8 cellular contexts compared by ENCODE assay signal in the genomic region with DNA sequence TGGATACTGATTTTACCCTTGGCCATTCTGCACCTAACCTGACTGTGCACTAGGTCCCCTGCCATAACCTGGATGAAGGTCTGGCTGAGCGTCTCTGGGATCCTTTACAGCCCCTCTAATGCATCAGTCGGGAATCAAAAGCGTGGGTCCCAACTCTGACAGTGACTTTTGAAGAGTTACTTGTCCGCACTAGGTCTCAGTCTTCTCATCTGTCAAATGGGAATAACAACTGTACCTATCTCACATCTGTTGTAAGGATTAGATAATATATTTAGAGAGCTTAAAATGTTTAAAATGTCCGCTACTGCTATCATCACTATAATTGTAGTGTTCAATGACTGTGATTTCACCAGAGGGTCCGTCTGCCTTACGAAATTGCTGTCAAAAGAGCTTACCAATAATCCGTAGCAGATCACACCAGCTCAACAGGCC. TPM values are rescaled to one million over a fixed set of nuclear protein-coding genes. Genes with fewer than 3 reads are reported as not detected.
DNase-seq lines count a peak whose midpoint lies in the region; ATAC-seq and TF ChIP-seq lines count a peak whose summit lies in the region.

No MANE protein-coding gene starts in this region.

- no peak for ATAC-seq in stimulated activated naive CD8-positive, alpha-beta T cell treated with anti-CD3 and anti-CD28 coated beads, Interleukin-15, Interleukin-2, amounts not matched to agents 100 U/mL and 50 U/mL, for 24 hours

- peak overlapping the region; percentile 82 for H3K27ac Mint-ChIP-seq in stimulated activated naive CD8-positive, alpha-beta T cell treated with anti-CD3 and anti-CD28 coated beads, Interleukin-15, Interleukin-2, amounts not matched to agents 100 ng/mL and 50 ng/mL, for 24 hours
- peak overlapping the region; percentile 69 to 93 (median 88) for H3K27ac Mint-ChIP-seq in brain
- H3K27ac Mint-ChIP-seq in mesothelial cell of epicardium = peak overlapping the region; percentile 69

- no peaks in the 10 kb centered on the region for H3K27me3 Mint-ChIP-seq in stimulated activated naive CD8-positive, alpha-beta T cell treated with anti-CD3 and anti-CD28 coated beads, Interleukin-15, Interleukin-2, amounts not matched to agents 100 ng/mL and 50 ng/mL, for 24 hours
- H3K27me3 Mint-ChIP-seq in brain (peaks cover 7% of the 10 kb centered on the region), mesothelial cell of epicardium (ENCODE audit: low read depth) (peaks cover 3% of the 10 kb centered on the region)

- H3K9me3 Mint-ChIP-seq in stimulated activated naive CD8-positive, alpha-beta T cell treated with anti-CD3 and anti-CD28 coated beads, Interleukin-15, Interleukin-2, amounts not matched to agents 100 ng/mL and 50 ng/mL, for 24 hours = no peaks in the 10 kb centered on the region
- H3K9me3 Mint-ChIP-seq in brain = peaks cover 0 to 15% (median 3%) of the 10 kb centered on the region in 5 experiments
- H3K9me3 Mint-ChIP-seq in mesothelial cell of epicardium = no peaks in the 10 kb centered on the region

- TF ChIP-seq CTCF in brain (conservative IDR thresholded peaks at IDR 0.05) (no peak), mesothelial cell of epicardium (IDR thresholded peaks at IDR 0.05; ENCODE audit: unreplicated experiment) (no peak)

- H3K4me1 Mint-ChIP-seq in stimulated activated naive CD8-positive, alpha-beta T cell treated with anti-CD3 and anti-CD28 coated beads, Interleukin-15, Interleukin-2, amounts not matched to agents 100 ng/mL and 50 ng/mL, for 24 hours (ENCODE audit: low read depth) = peaks cover 64% of the 10 kb centered on the region
- H3K4me1 Mint-ChIP-seq in brain = peaks cover 72% of the 10 kb centered on the region
- peaks cover 31% of the 10 kb centered on the region for H3K4me1 Mint-ChIP-seq in mesothelial cell of epicardium

- peak overlapping the region; percentile 94 for H3K4me3 Mint-ChIP-seq in stimulated activated naive CD8-positive, alpha-beta T cell treated with anti-CD3 and anti-CD28 coated beads, Interleukin-15, Interleukin-2, amounts not matched to agents 100 ng/mL and 50 ng/mL, for 24 hours
- H3K4me3 Mint-ChIP-seq in brain = peak overlapping the region; percentile 90 to 99 (median 93)
- H3K4me3 Mint-ChIP-seq in mesothelial cell of epicardium = peak overlapping the region; percentile 99

- DNase-seq in stimulated activated naive CD8-positive, alpha-beta T cell treated with anti-CD3 and anti-CD28 coated beads, Interleukin-15, Interleukin-2, amounts not matched to agents 100 U/mL and 50 U/mL, for 24 hours = no peak
- no peak for DNase-seq in mesothelial cell of epicardium (ENCODE audit: low spot score in 2 of 2, unreplicated experiment in 2 of 2)
- no peak for DNase-seq in NCI-H1048 (lab: John Stamatoyannopoulos, UW)
- no peak for DNase-seq in activated gamma-delta T cell (lab: John Stamatoyannopoulos, UW)
- DNase-seq in DMS79 treated with DMSO at 0.1 percent for 48 hours (lab: John Stamatoyannopoulos, UW) = no peak
- DNase-seq in UCSD-AML1 (lab: John Stamatoyannopoulos, UW; ENCODE audit: unreplicated experiment) = no peak

- H3K36me3 Mint-ChIP-seq in stimulated activated naive CD8-positive, alpha-beta T cell treated with anti-CD3 and anti-CD28 coated beads, Interleukin-15, Interleukin-2, amounts not matched to agents 100 ng/mL and 50 ng/mL, for 24 hours (ENCODE audit: low read depth) = peaks cover 26% of the 10 kb centered on the region
- peaks cover 23% of the 10 kb centered on the region for H3K36me3 Mint-ChIP-seq in brain
- no peaks in the 10 kb centered on the region for H3K36me3 Mint-ChIP-seq in mesothelial cell of epicardium

RNA-seq across cellular contexts. Expression of a gene that starts 0.7 kb away (rescaled TPM):
- 16.7 TPM for polyA plus RNA-seq in brain (ENCODE audit: insufficient read depth, low read depth, low replicate concordance)
- total RNA-seq in mesothelial cell of epicardium = 15.6 to 18.7 TPM (median 17.4 TPM) in 3 replicates

RNA-seq across cellular contexts. Expression of a gene that starts 36.0 kb away (rescaled TPM):
- polyA plus RNA-seq in brain (ENCODE audit: insufficient read depth, low read depth, low replicate concordance) = 39.1 TPM
- total RNA-seq in mesothelial cell of epicardium = 40.1 to 42.1 TPM (median 40.6 TPM) in 3 replicates
